ENCODE assay signal across 22 cellular contexts in the genomic region with DNA sequence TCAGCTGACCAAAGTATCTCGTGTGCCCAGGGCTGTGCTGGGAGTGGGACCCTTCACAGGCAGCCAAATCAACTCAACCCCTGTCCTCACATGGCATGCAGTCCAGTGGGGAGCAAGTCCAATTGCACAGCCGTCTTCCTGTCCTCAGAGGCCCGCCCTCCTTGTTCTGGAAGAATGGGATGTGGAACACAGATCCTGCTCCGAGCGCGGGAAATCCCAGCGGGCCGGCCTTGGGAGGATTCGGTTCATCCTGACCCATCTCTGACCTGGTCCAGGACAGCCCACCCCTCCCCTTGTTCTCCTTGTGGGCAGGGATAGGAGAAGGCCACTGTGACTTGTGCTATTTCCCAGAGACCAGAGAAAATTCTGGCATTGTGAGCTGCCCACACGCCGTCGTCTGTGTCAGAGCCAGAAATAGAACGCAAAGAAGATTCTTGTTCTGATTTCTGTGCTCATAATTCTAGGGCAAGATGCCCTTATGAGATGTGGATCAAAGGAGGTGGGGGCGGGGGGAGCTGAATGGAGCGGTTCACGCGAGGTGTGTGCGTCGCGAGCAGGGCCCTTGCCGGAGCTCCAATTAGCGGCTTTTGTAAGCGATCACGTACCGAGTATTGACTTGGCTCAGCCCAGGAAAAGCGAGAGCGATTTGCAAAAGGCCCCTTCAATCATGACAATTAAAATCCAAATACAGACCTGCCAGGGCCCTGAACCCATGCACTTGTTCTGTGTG.
A peak's percentile ranks its signal among the peaks of the same experiment; 100 is the strongest.
DNase-seq lines count a peak whose midpoint lies in the region; ATAC-seq and TF ChIP-seq lines count a peak whose summit lies in the region.
"Had no signal": no experiment of that assay in that cellular context is flagged by ENCODE, and none has a peak within 500 bp of the region (broad histone marks: within the 10 kb centered on the region; RNA-seq: fewer than 3 reads in every experiment).

No MANE protein-coding gene starts in this region.

- no peaks in the 10 kb centered on the region for H3K9me3 ChIP-seq in neural progenitor cell (ENCODE audit: low read depth)

- H3K4me3 Mint-ChIP-seq in neural progenitor cell, result no peak overlapping the region
- no peak overlapping the region for H3K4me3 Mint-ChIP-seq in stimulated activated effector memory CD8-positive, alpha-beta T cell treated with anti-CD3 and anti-CD28 coated beads, Interleukin-12 subunit alpha, Interleukin-12 subunit beta, amount 100 ng/mL, for 72 hours
- H3K4me3 Mint-ChIP-seq: CD8-positive, alpha-beta T cell had no signal

- no peak overlapping the region for H2AFZ ChIP-seq in neural progenitor cell (replicated peaks)

- ATAC-seq in stimulated activated effector memory CD8-positive, alpha-beta T cell treated with anti-CD3 and anti-CD28 coated beads, Interleukin-12 subunit alpha, Interleukin-12 subunit beta, amount 100 ng/mL, for 72 hours, result no peak
- ATAC-seq: CD8-positive, alpha-beta T cell; SK-N-SH treated with all-trans-retinoic acid at 6 μM for 48 hours had no signal

- intact Hi-C loops in dorsolateral prefrontal cortex (cut with DNase I), result no loop called here

- peaks cover 5% of the 10 kb centered on the region for H3K9me3 Mint-ChIP-seq in neural progenitor cell
- peaks cover 4% of the 10 kb centered on the region for H3K9me3 Mint-ChIP-seq in stimulated activated effector memory CD8-positive, alpha-beta T cell treated with anti-CD3 and anti-CD28 coated beads, Interleukin-12 subunit alpha, Interleukin-12 subunit beta, amount 100 ng/mL, for 72 hours
- H3K9me3 Mint-ChIP-seq: CD8-positive, alpha-beta T cell had no signal

- H3K4me2 ChIP-seq in neural progenitor cell, result no peak overlapping the region

- no peaks in the 10 kb centered on the region for H3K79me2 ChIP-seq in neural progenitor cell (ENCODE audit: low read depth)

- no peaks in the 10 kb centered on the region for H3K36me3 ChIP-seq in neural progenitor cell
- H3K36me3 ChIP-seq: Peyer's patch had no signal

- peaks cover 16% of the 10 kb centered on the region for H3K27me3 Mint-ChIP-seq in neural progenitor cell (ENCODE audit: insufficient read depth, low read depth)

- H3K4me1 ChIP-seq in neural progenitor cell, result peaks cover 6% of the 10 kb centered on the region
- H3K4me1 ChIP-seq: Peyer's patch had no signal

- H3K4me3 ChIP-seq in dorsolateral prefrontal cortex (peak overlapping the region in 4 of 59 donors; percentile 4 to 26 (median 22)), neural progenitor cell (no peak overlapping the region)
- H3K4me3 ChIP-seq: Peyer's patch had no signal

- H3K27ac ChIP-seq in dorsolateral prefrontal cortex (peak overlapping the region in 47 of 59 donors; percentile 2 to 89 (median 59)), neural progenitor cell (no peak overlapping the region)
- H3K27ac ChIP-seq: Peyer's patch had no signal

- peaks cover 2% of the 10 kb centered on the region for H3K36me3 Mint-ChIP-seq in neural progenitor cell
- no peaks in the 10 kb centered on the region for H3K36me3 Mint-ChIP-seq in stimulated activated effector memory CD8-positive, alpha-beta T cell treated with anti-CD3 and anti-CD28 coated beads, Interleukin-12 subunit alpha, Interleukin-12 subunit beta, amount 100 ng/mL, for 72 hours
- H3K36me3 Mint-ChIP-seq: CD8-positive, alpha-beta T cell had no signal

- no peak for TF ChIP-seq CTCF in dorsolateral prefrontal cortex (IDR thresholded peaks at IDR 0.05 in 54 of 56, conservative IDR thresholded peaks at IDR 0.05 in 2 of 56; ENCODE audit: low read depth in 1 of 56, partially characterized antibody in 56 of 56)
- TF ChIP-seq CTCF in neural progenitor cell (IDR thresholded peaks at IDR 0.05), result no peak

- H3K27ac Mint-ChIP-seq in neural progenitor cell, result peak overlapping the region; percentile 42
- H3K27ac Mint-ChIP-seq in stimulated activated effector memory CD8-positive, alpha-beta T cell treated with anti-CD3 and anti-CD28 coated beads, Interleukin-12 subunit alpha, Interleukin-12 subunit beta, amount 100 ng/mL, for 72 hours, result no peak overlapping the region
- H3K27ac Mint-ChIP-seq: CD8-positive, alpha-beta T cell had no signal

- H4K20me1 ChIP-seq in neural progenitor cell (ENCODE audit: low read depth), result no peaks in the 10 kb centered on the region

- DNase-seq in NCI-H748 (lab: John Stamatoyannopoulos, UW; ENCODE audit: unreplicated experiment), result peak; percentile 0
- no peak for DNase-seq in NCI-H748 treated with DMSO at 0.1 percent for 48 hours (lab: John Stamatoyannopoulos, UW)
- DNase-seq in dorsolateral prefrontal cortex, result peak in 1 of 10 donors; percentile 28
- no peak for DNase-seq in neural progenitor cell (ENCODE audit: low spot score)
- no peak for DNase-seq in H4 (ENCODE audit: low spot score)
- DNase-seq in activated effector memory CD4-positive, alpha-beta T cell treated with Interleukin-2 at 50 U/mL for 16 hours, result no peak
- DNase-seq in T-helper 2 cell, result no peak
- DNase-seq in stimulated activated effector memory CD8-positive, alpha-beta T cell treated with anti-CD3 and anti-CD28 coated beads, Interleukin-12 subunit alpha, Interleukin-12 subunit beta, amount 100 ng/mL, for 72 hours (ENCODE audit: low spot score in 2 of 2), result no peak
- DNase-seq: AML-193, C1 segment of cervical spinal cord, DMS153, GDM1, GOT3, IMR-90, NCI-H1105 treated with DMSO at 0.1 percent for 48 hours, NCI-H1930, NCI-H2227 treated with DMSO at 0.1 percent for 48 hours, NCI-H510A, NCI-H82, Peyer's patch had no signal

- H3K27me3 ChIP-seq in dorsolateral prefrontal cortex, result no peaks in the 10 kb centered on the region
- no peaks in the 10 kb centered on the region for H3K27me3 ChIP-seq in neural progenitor cell
- H3K27me3 ChIP-seq: Peyer's patch had no signal

- no peak overlapping the region for H3K9ac ChIP-seq in neural progenitor cell

- H3F3A ChIP-seq in neural progenitor cell (ENCODE audit: low read depth), result no peaks in the 10 kb centered on the region

- H3K4me1 Mint-ChIP-seq in neural progenitor cell, result peaks cover 59% of the 10 kb centered on the region
- no peaks in the 10 kb centered on the region for H3K4me1 Mint-ChIP-seq in stimulated activated effector memory CD8-positive, alpha-beta T cell treated with anti-CD3 and anti-CD28 coated beads, Interleukin-12 subunit alpha, Interleukin-12 subunit beta, amount 100 ng/mL, for 72 hours
